ENCODE assay signal across 15 cellular contexts in the genomic region with DNA sequence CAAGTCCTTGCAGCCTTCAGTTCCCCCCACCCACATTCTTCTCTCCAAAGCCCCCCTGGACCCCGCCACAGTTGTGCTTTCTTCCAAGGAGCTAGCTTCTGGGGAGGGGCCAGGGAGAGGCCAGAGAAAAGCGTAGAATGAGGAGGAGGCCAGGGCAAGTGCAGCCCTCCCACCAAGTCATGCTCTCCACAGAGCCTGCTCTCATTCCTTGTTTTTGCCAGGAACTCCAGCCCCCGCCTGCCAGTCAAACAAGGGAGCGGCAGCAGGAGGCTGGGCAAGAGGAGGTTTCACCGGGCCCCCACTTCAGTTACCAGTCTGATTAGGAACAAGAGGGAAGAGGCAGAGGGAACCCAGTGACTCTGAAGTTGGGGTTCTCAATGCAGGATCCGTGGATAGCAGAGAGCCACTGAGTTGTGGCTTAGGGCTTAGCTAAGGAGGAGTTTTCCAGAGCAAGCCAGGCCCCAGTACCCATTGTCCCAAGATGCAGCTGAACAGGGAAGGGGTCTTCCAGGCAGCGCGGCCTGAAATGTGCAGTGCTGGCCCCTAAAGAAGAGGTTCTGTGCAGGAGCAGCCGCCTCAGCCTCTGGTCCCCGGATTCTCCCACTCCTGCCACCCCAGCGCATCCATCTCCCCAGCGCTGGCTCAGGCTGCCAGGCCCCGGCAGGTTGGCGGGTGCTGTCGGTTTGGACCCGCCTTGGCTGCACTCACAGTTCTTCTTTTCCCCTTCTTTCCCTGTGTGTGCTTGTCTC.
DNase-seq lines count a peak whose midpoint lies in the region; ATAC-seq and TF ChIP-seq lines count a peak whose summit lies in the region.
"Had no signal": no experiment of that assay in that cellular context is flagged by ENCODE, and none has a peak within 500 bp of the region (broad histone marks: within the 10 kb centered on the region; RNA-seq: fewer than 3 reads in every experiment).

No MANE protein-coding gene starts in this region.

- no peak overlapping the region for H4K5ac ChIP-seq in H9 (ENCODE audit: insufficient read length, low read depth, low read length)

- H4K20me1 ChIP-seq in H9 (ENCODE audit: control insufficient read depth, insufficient read depth, insufficient read length): no peaks in the 10 kb centered on the region

- H3K23ac ChIP-seq in H9 (ENCODE audit: insufficient read length, low read depth, low read length): no peak overlapping the region

- TF ChIP-seq CTCF in H9 (conservative IDR thresholded peaks at IDR 0.05) (no peak), coronary artery (IDR thresholded peaks at IDR 0.05) (no peak), lower lobe of right lung (IDR thresholded peaks at IDR 0.05) (no peak), gastrocnemius medialis (IDR thresholded peaks at IDR 0.05 in 4 of 5, conservative IDR thresholded peaks at IDR 0.05 in 1 of 5) (no peak)

- H2BK12ac ChIP-seq in H9 (ENCODE audit: insufficient read length, low read depth, low read length): no peak overlapping the region

- intact Hi-C loops in lower lobe of right lung (cut with DNase I) (no loop called here), gastrocnemius medialis (cut with DNase I; ENCODE audit: low total_unique reads) (loop anchor here (1.0 to 10.0 kb wide), 4 partner anchors 29 to 213 kb away; no protein-coding TSS in a partner anchor)

- peaks cover 33 to 68% (median 47%) of the 10 kb centered on the region in 3 experiments; a peak in 6 of 7 replicates for H3K36me3 Mint-ChIP-seq in H9 (ENCODE audit: insufficient read depth in 1 of 3, low read depth in 3 of 3)
- H3K36me3 Mint-ChIP-seq: naive thymus-derived CD8-positive, alpha-beta T cell; stimulated activated naive B cell treated with anti-CD40 and anti-IgM and Interleukin-4, amounts not matched to agents 10 μg/mL and 1 μg/mL and 100 μg/mL, for 72 hours had no signal

- no peaks in the 10 kb centered on the region for H3K79me1 ChIP-seq in H9 (ENCODE audit: insufficient read depth, low read depth, low read length, poor library complexity, severe bottlenecking)

- in situ Hi-C loops in gastrocnemius medialis (cut with MboI; ENCODE audit: low sequenced_read_pairs in 4 of 4): no loop called here

- no peaks in the 10 kb centered on the region for H3K79me2 ChIP-seq in H9 (ENCODE audit: insufficient read depth, low read length)

- no peaks in the 10 kb centered on the region for H3K4me1 ChIP-seq in H9 (ENCODE audit: insufficient read depth, low read length)
- H3K4me1 ChIP-seq in lower lobe of right lung: no peaks in the 10 kb centered on the region
- H3K4me1 ChIP-seq in gastrocnemius medialis: peaks cover 30 to 36% of the 10 kb centered on the region in 2 donors

- H2AK5ac ChIP-seq in H9 (ENCODE audit: insufficient read length, low read length): no peak overlapping the region

- H3K27me3 ChIP-seq in H9 (ENCODE audit: insufficient read depth, low read length): no peaks in the 10 kb centered on the region
- no peaks in the 10 kb centered on the region for H3K27me3 ChIP-seq in lower lobe of right lung (ENCODE audit: low read depth)
- H3K27me3 ChIP-seq in gastrocnemius medialis: no peaks in the 10 kb centered on the region

- H3K27me3 Mint-ChIP-seq in H9 (ENCODE audit: low read depth): no peaks in the 10 kb centered on the region; the same call in 1 of the 2 replicates
- H3K27me3 Mint-ChIP-seq: activated CD8-positive, alpha-beta T cell treated with anti-CD3 and anti-CD28 coated beads for 36 hours had no signal

- no peak overlapping the region for H2AFZ ChIP-seq in H9 (ENCODE audit: low read length)

- no peak for DNase-seq in H9
- no peak for DNase-seq in coronary artery (ENCODE audit: low spot score)
- DNase-seq in lower lobe of right lung: peak; percentile 37
- DNase-seq in gastrocnemius medialis: peak in 1 of 2 donors; percentile 35
- DNase-seq in globus pallidus (ENCODE audit: low spot score): no peak
- no peak for DNase-seq in DMS153 (lab: John Stamatoyannopoulos, UW)
- no peak for DNase-seq in D341Med (ENCODE audit: low spot score)
- DNase-seq in pons (ENCODE audit: low spot score): no peak
- DNase-seq: activated CD8-positive, alpha-beta T cell treated with anti-CD3 and anti-CD28 coated beads for 36 hours; GDM1; NCI-H82; stimulated activated naive B cell treated with anti-CD40 and anti-IgM and Interleukin-4, amounts not matched to agents 10 μg/mL and 1 μg/mL and 100 μg/mL, for 72 hours had no signal

- no peak overlapping the region for H2BK15ac ChIP-seq in H9 (ENCODE audit: low read depth, low read length)

- no peak overlapping the region for H2BK120ac ChIP-seq in H9 (ENCODE audit: low read depth, low read length, poor library complexity, severe bottlenecking)

- H3K4me3 ChIP-seq in coronary artery (no peak overlapping the region), lower lobe of right lung (no peak overlapping the region), gastrocnemius medialis (no peak overlapping the region)
- H3K4me3 ChIP-seq: smooth muscle cell had no signal

- peak overlapping the region in 2 of 3 experiments; percentile 36 to 43; a peak in 4 of 7 replicates for H3K27ac Mint-ChIP-seq in H9
- H3K27ac Mint-ChIP-seq: activated CD8-positive, alpha-beta T cell treated with anti-CD3 and anti-CD28 coated beads for 36 hours; activated T-helper 17 cell treated with anti-CD3 and anti-CD28 coated beads, Interleukin-2, amount 50 U/mL, for 72 hours; naive thymus-derived CD8-positive, alpha-beta T cell; stimulated activated naive B cell treated with anti-CD40 and anti-IgM and Interleukin-4, amounts not matched to agents 10 μg/mL and 1 μg/mL and 100 μg/mL, for 72 hours had no signal

- no peaks in the 10 kb centered on the region for H3K23me2 ChIP-seq in H9 (ENCODE audit: insufficient read length, low read depth, low read length, poor library complexity, severe bottlenecking)

- peak in 1 of 2 donors; percentile 25 for ATAC-seq in lower lobe of right lung
- peak; percentile 4 to 9 for ATAC-seq in gastrocnemius medialis
- ATAC-seq: activated CD8-positive, alpha-beta T cell treated with anti-CD3 and anti-CD28 coated beads for 36 hours; activated T-helper 17 cell treated with anti-CD3 and anti-CD28 coated beads, Interleukin-2, amount 50 U/mL, for 72 hours; naive thymus-derived CD8-positive, alpha-beta T cell; stimulated activated naive B cell treated with anti-CD40 and anti-IgM and Interleukin-4, amounts not matched to agents 10 μg/mL and 1 μg/mL and 100 μg/mL, for 72 hours had no signal

- no peak overlapping the region for H3K14ac ChIP-seq in H9 (ENCODE audit: insufficient read depth, low read length)

- no peak overlapping the region for H3K18ac ChIP-seq in H9 (ENCODE audit: insufficient read length, low read depth, low read length)

- no peak overlapping the region for H3K9ac ChIP-seq in H9 (ENCODE audit: extremely low read depth, insufficient read length, low read length)

- H3K27ac ChIP-seq in H9 (ENCODE audit: insufficient read length, low read depth, low read length): no peak overlapping the region
- H3K27ac ChIP-seq in coronary artery: peak overlapping the region; percentile 56 to 86
- H3K27ac ChIP-seq in lower lobe of right lung: no peak overlapping the region
- peak overlapping the region; percentile 80 to 88 (median 85) for H3K27ac ChIP-seq in gastrocnemius medialis

- H2BK5ac ChIP-seq in H9 (ENCODE audit: insufficient read length, low read length): no peak overlapping the region

- no peak overlapping the region for H3K4me2 ChIP-seq in H9 (ENCODE audit: insufficient read depth, insufficient read length, low read length)
- H3K4me2 ChIP-seq: smooth muscle cell had no signal

- H4K8ac ChIP-seq in H9 (replicated peaks; ENCODE audit: insufficient read length, low read depth, low read length): no peak overlapping the region

- H3K9me3 ChIP-seq in H9 (ENCODE audit: control insufficient read depth, low read depth, low read length): no peaks in the 10 kb centered on the region
- H3K9me3 ChIP-seq in lower lobe of right lung: no peaks in the 10 kb centered on the region
- no peaks in the 10 kb centered on the region for H3K9me3 ChIP-seq in gastrocnemius medialis

- H3K4me1 Mint-ChIP-seq in H9: no peaks in the 10 kb centered on the region
- H3K4me1 Mint-ChIP-seq: activated T-helper 17 cell treated with anti-CD3 and anti-CD28 coated beads, Interleukin-2, amount 50 U/mL, for 72 hours; stimulated activated naive B cell treated with anti-CD40 and anti-IgM and Interleukin-4, amounts not matched to agents 10 μg/mL and 1 μg/mL and 100 μg/mL, for 72 hours had no signal

- H3T11ph ChIP-seq in H9 (ENCODE audit: low read length): no peak overlapping the region

- H3K36me3 ChIP-seq in lower lobe of right lung: peaks cover 97% of the 10 kb centered on the region
- peaks cover 0 to 53% of the 10 kb centered on the region in 2 donors for H3K36me3 ChIP-seq in gastrocnemius medialis

- no CpG with 5 or more reads among the region's 16 CpGs for WGBS in H9 (ENCODE audit: extremely low coverage, insufficient read length, low lambda C conversion rate)

- no peak overlapping the region for H3K4ac ChIP-seq in H9 (ENCODE audit: low read depth, low read length)

- no peak overlapping the region for H3K4me3 Mint-ChIP-seq in H9
- H3K4me3 Mint-ChIP-seq: activated CD8-positive, alpha-beta T cell treated with anti-CD3 and anti-CD28 coated beads for 36 hours; activated T-helper 17 cell treated with anti-CD3 and anti-CD28 coated beads, Interleukin-2, amount 50 U/mL, for 72 hours; naive thymus-derived CD8-positive, alpha-beta T cell; stimulated activated naive B cell treated with anti-CD40 and anti-IgM and Interleukin-4, amounts not matched to agents 10 μg/mL and 1 μg/mL and 100 μg/mL, for 72 hours had no signal

- H3K9me3 Mint-ChIP-seq in H9: no peaks in the 10 kb centered on the region
- H3K9me3 Mint-ChIP-seq: activated CD8-positive, alpha-beta T cell treated with anti-CD3 and anti-CD28 coated beads for 36 hours; activated T-helper 17 cell treated with anti-CD3 and anti-CD28 coated beads, Interleukin-2, amount 50 U/mL, for 72 hours; naive thymus-derived CD8-positive, alpha-beta T cell; stimulated activated naive B cell treated with anti-CD40 and anti-IgM and Interleukin-4, amounts not matched to agents 10 μg/mL and 1 μg/mL and 100 μg/mL, for 72 hours had no signal

- no peak overlapping the region for H3K56ac ChIP-seq in H9 (ENCODE audit: insufficient read length, low read depth, low read length)

- no peak overlapping the region for H4K91ac ChIP-seq in H9 (ENCODE audit: insufficient read length, low read depth, low read length)

- no peak overlapping the region for H2BK20ac ChIP-seq in H9 (ENCODE audit: low read depth, low read length, poor library complexity, severe bottlenecking)

- no peak for TF ChIP-seq POLR2A in gastrocnemius medialis (IDR thresholded peaks at IDR 0.05)

Comparison
In these comparisons a context has a peak if more than half of its experiments do, and no peak if none do; other contexts are left out.
1. H3K27ac ChIP-seq: peak in coronary artery (2 of 2) and gastrocnemius medialis (4 of 4); none in H9 (single experiment) and lower lobe of right lung (single experiment).